Comparison of ENCODE assay signal across 20 cellular contexts in genomic region chr20:4110885-4111284, GRCh38. TPM values are rescaled to one million over a fixed set of nuclear protein-coding genes. Genes with fewer than 3 reads are reported as not detected.
DNase-seq lines count a peak whose midpoint lies in the region; ATAC-seq and TF ChIP-seq lines count a peak whose summit lies in the region.
"Had no signal": no experiment of that assay in that cellular context is flagged by ENCODE, and none has a peak within 500 bp of the region (broad histone marks: within the 10 kb centered on the region; RNA-seq: fewer than 3 reads in every experiment).

No MANE protein-coding gene starts in this region.

- H3K9me3 Mint-ChIP-seq in activated CD8-positive, alpha-beta memory T cell treated with anti-CD3 and anti-CD28 coated beads, Interleukin-2, amount 10 ng/mL, durations not matched to agents 7 days and 5 days (ENCODE audit: low read depth), result no peaks in the 10 kb centered on the region
- H3K9me3 Mint-ChIP-seq: CD4-positive, alpha-beta memory T cell had no signal

- POLR2A ChIA-PET in IMR-90 (lab: Charles Lee; ENCODE audit: unreplicated experiment), result no interaction called here

- peaks cover 6% of the 10 kb centered on the region for H3K9me1 ChIP-seq in IMR-90 (ENCODE audit: insufficient read depth, low read length)

- H3K4me3 Mint-ChIP-seq in activated CD8-positive, alpha-beta memory T cell treated with anti-CD3 and anti-CD28 coated beads, Interleukin-2, amount 10 ng/mL, durations not matched to agents 7 days and 5 days, result no peak overlapping the region
- H3K4me3 Mint-ChIP-seq: CD4-positive, alpha-beta memory T cell had no signal

- H3K79me2 ChIP-seq in trophoblast cell (ENCODE audit: control insufficient read depth, insufficient read depth, low read length, poor library complexity), result no peaks in the 10 kb centered on the region

- H3K4ac ChIP-seq in IMR-90 (ENCODE audit: low read depth, low read length) (peak overlapping the region; percentile 16; the same call in 1 of the 2 replicates), trophoblast cell (ENCODE audit: low read depth, low read length) (no peak overlapping the region)

- H3K79me1 ChIP-seq in IMR-90 (ENCODE audit: low read depth in 1 of 2, low read length in 2 of 2) (no peaks in the 10 kb centered on the region), trophoblast cell (ENCODE audit: low read length) (no peaks in the 10 kb centered on the region)

- H3K23ac ChIP-seq in IMR-90 (ENCODE audit: low read depth, low read length) (no peak overlapping the region), trophoblast cell (ENCODE audit: low read length) (no peak overlapping the region)

- H2BK5ac ChIP-seq in IMR-90 (ENCODE audit: low read depth, low read length, poor library complexity, severe bottlenecking), result no peak overlapping the region
- no peak overlapping the region for H2BK5ac ChIP-seq in trophoblast cell (ENCODE audit: low read depth, low read length, poor library complexity)

- H3K9me3 ChIP-seq in IMR-90 (ENCODE audit: control insufficient read depth, insufficient read depth, low read length) (no peaks in the 10 kb centered on the region), trophoblast cell (ENCODE audit: insufficient read depth, low read depth, low read length) (no peaks in the 10 kb centered on the region)
- H3K9me3 ChIP-seq: Caco-2 had no signal

- H3K14ac ChIP-seq in IMR-90 (replicated peaks; ENCODE audit: low read depth, low read length), result no peak overlapping the region
- peak overlapping the region; percentile 39 for H3K14ac ChIP-seq in trophoblast cell (ENCODE audit: low read length)

- H2AK5ac ChIP-seq in IMR-90 (ENCODE audit: low read depth, low read length), result peak overlapping the region; percentile 7
- no peak overlapping the region for H2AK5ac ChIP-seq in trophoblast cell (ENCODE audit: low read length)

- H4K20me1 ChIP-seq in IMR-90 (ENCODE audit: insufficient read depth, low read length), result no peaks in the 10 kb centered on the region

- intact Hi-C loops in IMR-90 (cut with micrococcal nuclease), result no loop called here

- H3K4me1 ChIP-seq in IMR-90 (ENCODE audit: control insufficient read depth, insufficient read depth, low read length), result peaks cover 5% of the 10 kb centered on the region; the same call in 1 of the 2 replicates
- no peaks in the 10 kb centered on the region for H3K4me1 ChIP-seq in trophoblast cell (ENCODE audit: control insufficient read depth in 1 of 2, insufficient read depth in 2 of 2, low read length in 2 of 2)

- H3K27me3 Mint-ChIP-seq in activated CD8-positive, alpha-beta memory T cell treated with anti-CD3 and anti-CD28 coated beads, Interleukin-2, amount 10 ng/mL, durations not matched to agents 7 days and 5 days, result peaks cover 9% of the 10 kb centered on the region

- TF ChIP-seq RAD21 in IMR-90 (IDR thresholded peaks at IDR 0.05; ENCODE audit: low read length), result no peak

- BruUV-seq in IMR-90 (replicated peaks; lab: Mats Ljungman, UMichigan), result no TSS peak

- H3K4me3 ChIP-seq in IMR-90 (ENCODE audit: insufficient read depth, low read depth, low read length), result no peak overlapping the region
- no peak overlapping the region for H3K4me3 ChIP-seq in trophoblast cell (ENCODE audit: low read depth, low read length)

- H2BK15ac ChIP-seq in IMR-90 (ENCODE audit: low read depth, low read length), result no peak overlapping the region

- TF ChIP-seq POLR2A in IMR-90 (IDR thresholded peaks at IDR 0.05; ENCODE audit: low read depth, low read length), result no peak

- H3K18ac ChIP-seq in IMR-90 (ENCODE audit: low read depth, low read length) (no peak overlapping the region), trophoblast cell (ENCODE audit: low read length) (no peak overlapping the region)

- H2BK20ac ChIP-seq in IMR-90 (ENCODE audit: low read depth, low read length), result no peak overlapping the region

- WGBS in IMR-90 (ENCODE audit: extremely low coverage in 2 of 2, insufficient read length in 1 of 2), 2 experiments, result 100% methylated on average over 2 of the region's 5 CpGs; no CpG with 5 or more reads in 1 of the 2 experiments
- no CpG with 5 or more reads among the region's 5 CpGs for WGBS in trophoblast cell (ENCODE audit: extremely low coverage, insufficient coverage, insufficient read length)

- no peaks in the 10 kb centered on the region for H3K36me3 Mint-ChIP-seq in activated CD8-positive, alpha-beta memory T cell treated with anti-CD3 and anti-CD28 coated beads, Interleukin-2, amount 10 ng/mL, durations not matched to agents 7 days and 5 days
- H3K36me3 Mint-ChIP-seq: CD4-positive, alpha-beta memory T cell had no signal

- H4K91ac ChIP-seq in IMR-90 (ENCODE audit: insufficient read depth, low read depth, low read length), result no peak overlapping the region
- no peak overlapping the region for H4K91ac ChIP-seq in trophoblast cell (ENCODE audit: low read depth, low read length)

- peak; percentile 49 for DNase-seq in activated CD8-positive, alpha-beta memory T cell treated with anti-CD3 and anti-CD28 coated beads, Interleukin-2, amount 50 U/mL, for 48 hours
- DNase-seq in activated CD8-positive, alpha-beta memory T cell treated with anti-CD3 and anti-CD28 coated beads, Interleukin-2, amount 10 ng/mL, durations not matched to agents 7 days and 5 days, result no peak
- DNase-seq in IMR-90 (no peak), trophoblast cell (no peak), NCI-H2107 treated with DMSO at 0.1 percent for 48 hours (lab: John Stamatoyannopoulos, UW; ENCODE audit: unreplicated experiment) (no peak), MV-4-11 (lab: John Stamatoyannopoulos, UW) (no peak)
- DNase-seq: Caco-2; CD4-positive, alpha-beta memory T cell; DMS153; H7; KG1; NCI-H1092 treated with DMSO at 0.1 percent for 48 hours; NCI-H2081; NCI-H2171 treated with DMSO at 0.1 percent for 48 hours; NCI-H526 treated with DMSO at 0.1 percent for 48 hours; OCI-M1; SHP77 treated with DMSO at 0.1 percent for 48 hours had no signal

- H3K27me3 ChIP-seq in IMR-90 (ENCODE audit: control insufficient read depth, insufficient read depth, low read length), result no peaks in the 10 kb centered on the region
- no peaks in the 10 kb centered on the region for H3K27me3 ChIP-seq in trophoblast cell (ENCODE audit: insufficient read depth, low read length)

- H2BK120ac ChIP-seq in IMR-90 (ENCODE audit: low read depth, low read length), result no peak overlapping the region
- H2BK120ac ChIP-seq in trophoblast cell (ENCODE audit: insufficient read depth, low read length, poor library complexity), result no peak overlapping the region

- no peak overlapping the region for H3K4me2 ChIP-seq in IMR-90 (ENCODE audit: low read depth, low read length)
- H3K4me2 ChIP-seq in trophoblast cell (ENCODE audit: low read length), result no peak overlapping the region

- peaks cover 45% of the 10 kb centered on the region for H3K4me1 Mint-ChIP-seq in activated CD8-positive, alpha-beta memory T cell treated with anti-CD3 and anti-CD28 coated beads, Interleukin-2, amount 10 ng/mL, durations not matched to agents 7 days and 5 days

- no peak overlapping the region for H3K56ac ChIP-seq in IMR-90 (ENCODE audit: extremely low read depth, insufficient read depth, low read length)

- H3K27ac Mint-ChIP-seq in activated CD8-positive, alpha-beta memory T cell treated with anti-CD3 and anti-CD28 coated beads, Interleukin-2, amount 10 ng/mL, durations not matched to agents 7 days and 5 days, result no peak overlapping the region

- dilution Hi-C loops in IMR-90 (cut with HindIII; ENCODE audit: low sequenced_read_pairs, unreplicated experiment), result no loop called here

- H3K36me3 ChIP-seq in IMR-90 (ENCODE audit: control insufficient read depth, insufficient read depth, low read length) (no peaks in the 10 kb centered on the region), trophoblast cell (ENCODE audit: control insufficient read depth in 1 of 2, insufficient read depth in 2 of 2, low read length in 2 of 2) (no peaks in the 10 kb centered on the region)

- in situ Hi-C loops in IMR-90 (cut with MboI; ENCODE audit: low sequenced_read_pairs), result no loop called here

- no peak overlapping the region for H2BK12ac ChIP-seq in trophoblast cell (ENCODE audit: low read length)

- H3K27ac ChIP-seq in IMR-90 (ENCODE audit: insufficient read depth, low read length) (no peak overlapping the region), VCaP (peak overlapping the region; percentile 55; the same call in 1 of the 2 replicates), trophoblast cell (ENCODE audit: low read depth, low read length) (no peak overlapping the region)

- H4K12ac ChIP-seq in trophoblast cell (ENCODE audit: low read depth, low read length), result no peak overlapping the region

- TF ChIP-seq CTCF in IMR-90 (conservative IDR thresholded peaks at IDR 0.05; ENCODE audit: low read depth, low read length) (no peak), VCaP (conservative IDR thresholded peaks at IDR 0.05) (no peak)

- H3K9ac ChIP-seq in IMR-90 (ENCODE audit: low read depth, low read length) (no peak overlapping the region), trophoblast cell (ENCODE audit: low read length) (no peak overlapping the region)

- no peak overlapping the region for H2AK9ac ChIP-seq in IMR-90 (replicated peaks; ENCODE audit: low read depth, low read length, poor library complexity)

- no peak overlapping the region for H4K5ac ChIP-seq in IMR-90 (ENCODE audit: low read depth, low read length)

- CTCF ChIA-PET in activated CD8-positive, alpha-beta memory T cell treated with anti-CD3 and anti-CD28 coated beads, Interleukin-2, amount 10 ng/mL, durations not matched to agents 7 days and 5 days (lab: Charles Lee), result interaction anchor here (0.7 to 2.1 kb wide), 10 partner anchors 28 to 630 kb away, joined by 3 to 6 read pairs (median 4); no protein-coding TSS in a partner anchor
- CTCF ChIA-PET in IMR-90 (lab: Yijun Ruan, JAX), result interaction anchor here (1.2 to 1.3 kb wide), 2 partner anchors 39 to 62 kb away, joined by 3 to 6 read pairs; no protein-coding TSS in a partner anchor

- ATAC-seq in activated CD8-positive, alpha-beta memory T cell treated with anti-CD3 and anti-CD28 coated beads, Interleukin-2, amount 10 ng/mL, durations not matched to agents 7 days and 5 days, result no peak
- ATAC-seq in IMR-90 (ENCODE audit: low read depth) (no peak), HG03354 (IDR thresholded peaks at IDR 0.05; ENCODE audit: poor library complexity, severe bottlenecking, unreplicated experiment) (no peak)
- ATAC-seq: SK-N-SH treated with all-trans-retinoic acid at 6 μM for 48 hours had no signal

- no peak overlapping the region for H2AFZ ChIP-seq in IMR-90 (replicated peaks; ENCODE audit: low read length, poor library complexity)
- no peak overlapping the region for H2AFZ ChIP-seq in trophoblast cell (ENCODE audit: insufficient read depth, low read length, poor library complexity)

- no peak overlapping the region for H4K8ac ChIP-seq in IMR-90 (ENCODE audit: low read depth in 2 of 2, low read length in 2 of 2)
- H4K8ac ChIP-seq in trophoblast cell (ENCODE audit: low read depth, low read length), result no peak overlapping the region

TF ChIP-seq in IMR-90, 13 proteins besides CTCF, POLR2A, EP300 and RAD21 (continues in another document):
- TF ChIP-seq MAFK (IDR thresholded peaks at IDR 0.05; ENCODE audit: low read depth, low read length), result no peak

RNA-seq across cellular contexts. Expression of gene SMOX, which starts 37.7 kb away (rescaled TPM):
- total RNA-seq in activated CD8-positive, alpha-beta memory T cell treated with anti-CD3 and anti-CD28 coated beads, Interleukin-2, amount 10 ng/mL, durations not matched to agents 7 days and 5 days, result 10 to 100 TPM in 1 of 2 experiments, 1 to 10 TPM in 1; 3.3 to 15.8 TPM
- 8.2 and 9.4 TPM in 2 replicates for total RNA-seq in IMR-90 (2012; rRNA removed)
- polyA plus RNA-seq in IMR-90 (2012; rRNA removed), result 18.0 and 21.2 TPM in 2 replicates
- polyA plus RNA-seq in IMR-90 (2012; cell fraction: cytosol; rRNA removed), result 21.7 and 23.3 TPM in 2 replicates
- polyA plus RNA-seq in IMR-90 (2012; cell fraction: nucleus; rRNA removed; ENCODE audit: low replicate concordance), result 21.1 and 27.3 TPM in 2 replicates
- 33.1 and 36.6 TPM in 2 replicates for polyA plus RNA-seq in trophoblast cell (2013)
